ENCODE assay signal across 10 cellular contexts in genomic region chr14:70882771-70883492, GRCh38. TPM values are rescaled to one million over a fixed set of nuclear protein-coding genes. Genes with fewer than 3 reads are reported as not detected.
DNase-seq lines count a peak whose midpoint lies in the region; ATAC-seq, FAIRE-seq and TF ChIP-seq lines count a peak whose summit lies in the region.
"Had no signal": no experiment of that assay in that cellular context is flagged by ENCODE, and none has a peak within 500 bp of the region (broad histone marks: within the 10 kb centered on the region; RNA-seq: fewer than 3 reads in every experiment).

No MANE protein-coding gene starts in this region.

- H3K4me3 Mint-ChIP-seq in astrocyte (ENCODE audit: unreplicated experiment), result no peak overlapping the region
- peak overlapping the region in 6 of 10 donors; percentile 1 to 58 (median 40) for H3K4me3 Mint-ChIP-seq in naive thymus-derived CD4-positive, alpha-beta T cell

- no peaks in the 10 kb centered on the region for H3K9me3 Mint-ChIP-seq in astrocyte (ENCODE audit: unreplicated experiment)
- peaks cover 0 to 1% (median 0%) of the 10 kb centered on the region in 11 donors for H3K9me3 Mint-ChIP-seq in naive thymus-derived CD4-positive, alpha-beta T cell

- peak; percentile 23 for FAIRE-seq in astrocyte (lab: Jason Lieb, UNC)

- no peak overlapping the region for H3K4me3 ChIP-seq in astrocyte (ENCODE audit: insufficient read depth, low read depth, low read length)
- H3K4me3 ChIP-seq in naive thymus-derived CD4-positive, alpha-beta T cell (ENCODE audit: low read length), result no peak overlapping the region
- H3K4me3 ChIP-seq: thoracic aorta had no signal

- no peaks in the 10 kb centered on the region for H3K36me3 Mint-ChIP-seq in astrocyte (ENCODE audit: low read depth, unreplicated experiment)
- H3K36me3 Mint-ChIP-seq in naive thymus-derived CD4-positive, alpha-beta T cell, result peaks cover 0 to 5% (median 0%) of the 10 kb centered on the region in 5 donors

- no peaks in the 10 kb centered on the region for H3K79me2 ChIP-seq in astrocyte (ENCODE audit: insufficient read depth, low read length)

- no peaks in the 10 kb centered on the region for H3K27me3 Mint-ChIP-seq in astrocyte (ENCODE audit: low read depth, unreplicated experiment)
- H3K27me3 Mint-ChIP-seq in naive thymus-derived CD4-positive, alpha-beta T cell, result no peaks in the 10 kb centered on the region

- ATAC-seq in naive thymus-derived CD4-positive, alpha-beta T cell, result peak; percentile 67

- no peak overlapping the region for H2AFZ ChIP-seq in astrocyte (ENCODE audit: low read depth, low read length)

- H3K4me1 ChIP-seq in astrocyte (ENCODE audit: insufficient read depth, low read length), result peaks cover 26% of the 10 kb centered on the region
- peaks cover 50 to 52% of the 10 kb centered on the region in 2 donors for H3K4me1 ChIP-seq in naive thymus-derived CD4-positive, alpha-beta T cell (ENCODE audit: control insufficient read depth in 2 of 2, insufficient read depth in 2 of 2, low read length in 2 of 2)

- no peak for TF ChIP-seq CTCF in astrocyte (IDR thresholded peaks at IDR 0.05; ENCODE audit: insufficient read depth, low read depth, low read length)
- TF ChIP-seq CTCF in GM20000 (IDR thresholded peaks at IDR 0.05; ENCODE audit: extremely low read depth, missing control alignments), result no peak

- no peaks in the 10 kb centered on the region for H3K9me3 ChIP-seq in astrocyte (ENCODE audit: insufficient read depth, low read depth, low read length)
- H3K9me3 ChIP-seq in naive thymus-derived CD4-positive, alpha-beta T cell (ENCODE audit: control insufficient read depth in 2 of 3, low read length in 3 of 3), result no peaks in the 10 kb centered on the region
- H3K9me3 ChIP-seq: thoracic aorta had no signal

- no peak overlapping the region for H3K4me2 ChIP-seq in astrocyte (ENCODE audit: low read length)

- CTCF ChIA-PET in naive thymus-derived CD4-positive, alpha-beta T cell (lab: Charles Lee), result interaction anchor here (0.6 to 1.0 kb wide), 3 partner anchors 24 to 29 kb away, joined by 3 to 4 read pairs (median 4); partner anchors contain the start of gene PCNX1

- no peaks in the 10 kb centered on the region for H4K20me1 ChIP-seq in astrocyte (ENCODE audit: insufficient read depth, low read length)

- H3K4me1 Mint-ChIP-seq in astrocyte (ENCODE audit: low read depth, unreplicated experiment), result peaks cover 44% of the 10 kb centered on the region
- H3K4me1 Mint-ChIP-seq in naive thymus-derived CD4-positive, alpha-beta T cell, result peaks cover 47 to 71% (median 61%) of the 10 kb centered on the region in 7 donors

- DNase-seq in GM03348 (ENCODE audit: low spot score), result peak; percentile 63
- DNase-seq in NCI-H226, result peak; percentile 65
- peak; percentile 60 for DNase-seq in astrocyte (ENCODE audit: low read depth)
- no peak for DNase-seq in naive thymus-derived CD4-positive, alpha-beta T cell
- no peak for DNase-seq in putamen (ENCODE audit: low spot score)
- DNase-seq in NCI-H1436 treated with DMSO at 0.1 percent for 48 hours (lab: John Stamatoyannopoulos, UW), result no peak
- no peak for DNase-seq in GM20000 (ENCODE audit: low spot score)
- no peak for DNase-seq in NCI-H2081 treated with DMSO at 0.1 percent for 48 hours (lab: John Stamatoyannopoulos, UW)
- DNase-seq: nucleus accumbens had no signal

- H3K36me3 ChIP-seq in astrocyte (ENCODE audit: insufficient read depth, low read length), result no peaks in the 10 kb centered on the region
- H3K36me3 ChIP-seq in naive thymus-derived CD4-positive, alpha-beta T cell (ENCODE audit: control insufficient read depth in 2 of 3, insufficient read depth in 3 of 3, low read length in 3 of 3), result no peaks in the 10 kb centered on the region
- H3K36me3 ChIP-seq: thoracic aorta had no signal

- H3K27ac Mint-ChIP-seq in astrocyte (ENCODE audit: unreplicated experiment), result peak overlapping the region; percentile 90
- peak overlapping the region in 4 of 9 donors; percentile 29 to 67 (median 54) for H3K27ac Mint-ChIP-seq in naive thymus-derived CD4-positive, alpha-beta T cell

- intact Hi-C loops in naive thymus-derived CD4-positive, alpha-beta T cell (cut with micrococcal nuclease), result no loop called here

- H3K27ac ChIP-seq in astrocyte (ENCODE audit: low read depth, low read length), result no peak overlapping the region
- no peak overlapping the region for H3K27ac ChIP-seq in naive thymus-derived CD4-positive, alpha-beta T cell (ENCODE audit: low read depth, low read length)

- no peaks in the 10 kb centered on the region for H3K27me3 ChIP-seq in astrocyte (ENCODE audit: insufficient read depth, low read length)
- H3K27me3 ChIP-seq in naive thymus-derived CD4-positive, alpha-beta T cell (ENCODE audit: control insufficient read depth in 2 of 2, insufficient read depth in 2 of 2, low read length in 2 of 2), result no peaks in the 10 kb centered on the region

- POLR2A ChIA-PET in naive thymus-derived CD4-positive, alpha-beta T cell (lab: Charles Lee), result interaction anchor here (0.9 to 2.1 kb wide), 5 partner anchors 11 to 73 kb away, joined by 3 to 7 read pairs (median 4); no protein-coding TSS in a partner anchor

- H3K9ac ChIP-seq in astrocyte (ENCODE audit: low read length), result no peak overlapping the region

RNA-seq across cellular contexts. Expression of gene PCNX1, which starts 24.3 kb away (rescaled TPM):
- 91.3 and 115 TPM in 2 replicates for total RNA-seq in astrocyte
- 100 to 1,000 TPM in 4 of 5 experiments, 10 to 100 TPM in 1; 80.8 to 114 (median 112) TPM for total RNA-seq in naive thymus-derived CD4-positive, alpha-beta T cell
- 10 to 100 TPM; 11.2 to 12.2 TPM for polyA plus RNA-seq in naive thymus-derived CD4-positive, alpha-beta T cell

Comparison
In these comparisons a context has a peak if more than half of its experiments do, and no peak if none do; other contexts are left out.
1. DNase-seq: peak in GM03348 (single experiment), NCI-H226 (single experiment) and astrocyte (single experiment); none in naive thymus-derived CD4-positive, alpha-beta T cell (0 of 9), putamen (single experiment), NCI-H1436 treated with DMSO at 0.1 percent for 48 hours (single experiment), GM20000 (single experiment) and NCI-H2081 treated with DMSO at 0.1 percent for 48 hours (single experiment).